8 cellular contexts compared by ENCODE assay signal in the genomic region with DNA sequence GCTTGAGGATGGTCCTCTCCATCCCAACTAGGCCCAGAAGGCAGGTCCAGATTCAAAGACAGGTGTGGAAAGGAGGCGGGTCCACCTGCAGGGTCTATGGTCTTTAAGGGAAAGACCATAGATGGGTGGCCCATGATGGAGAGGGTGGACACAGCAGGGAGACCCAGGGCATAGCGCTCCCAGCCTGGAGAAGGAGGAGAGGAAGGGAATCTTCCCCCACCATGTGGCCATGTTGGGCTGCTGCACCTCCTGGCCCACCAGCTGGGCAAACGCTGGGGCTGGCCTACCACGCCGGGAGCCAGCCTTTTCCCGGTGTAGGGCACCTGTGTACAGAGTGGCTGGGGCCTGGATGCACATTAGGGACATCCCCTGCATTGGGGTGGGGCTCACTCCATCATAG.
DNase-seq lines count a peak whose midpoint lies in the region; ATAC-seq and TF ChIP-seq lines count a peak whose summit lies in the region.

No MANE protein-coding gene starts in this region.

- H3K27me3 Mint-ChIP-seq in chondrocyte (ENCODE audit: low read depth) (peaks cover 40% of the 10 kb centered on the region), memory B cell (no peaks in the 10 kb centered on the region)

- H3K9me3 Mint-ChIP-seq in chondrocyte (ENCODE audit: low read depth) (peaks cover 3% of the 10 kb centered on the region), memory B cell (no peaks in the 10 kb centered on the region)

- H3K36me3 Mint-ChIP-seq in chondrocyte (ENCODE audit: low read depth) (peaks cover 4% of the 10 kb centered on the region), memory B cell (no peaks in the 10 kb centered on the region)

- no peak for ATAC-seq in memory B cell (ENCODE audit: low read depth)
- ATAC-seq in GM18870 (IDR thresholded peaks at IDR 0.05; ENCODE audit: unreplicated experiment), result no peak
- ATAC-seq in GM21717 (IDR thresholded peaks at IDR 0.05; ENCODE audit: unreplicated experiment), result no peak

- no peak overlapping the region for H3K27ac Mint-ChIP-seq in chondrocyte (ENCODE audit: unreplicated experiment)
- H3K27ac Mint-ChIP-seq in memory B cell, result peak overlapping the region; percentile 62

- no peak overlapping the region for H3K4me3 Mint-ChIP-seq in chondrocyte (ENCODE audit: unreplicated experiment)
- no peak overlapping the region for H3K4me3 Mint-ChIP-seq in memory B cell

- H3K4me1 Mint-ChIP-seq in chondrocyte (ENCODE audit: low read depth) (no peaks in the 10 kb centered on the region), memory B cell (peaks cover 7% of the 10 kb centered on the region)

- peak; percentile 84 for TF ChIP-seq CTCF in chondrocyte (IDR thresholded peaks at IDR 0.05)

- DNase-seq in DMS53 treated with DMSO at 0.1 percent for 48 hours (lab: John Stamatoyannopoulos, UW; ENCODE audit: unreplicated experiment) (peak; percentile 24), M059J (ENCODE audit: low read depth) (peak; percentile 22), chondrocyte (ENCODE audit: low spot score) (no peak), memory B cell (ENCODE audit: low spot score in 2 of 2) (no peak), A172 (ENCODE audit: low spot score) (no peak)
- DNase-seq in stimulated activated CD4-positive, alpha-beta T cell treated with anti-CD3 and anti-CD28 coated beads, Interleukin-2, amount 100 ng/mL, for 48 hours, result no peak

Comparison
In these comparisons a context has a peak if more than half of its experiments do, and no peak if none do; other contexts are left out.
1. DNase-seq: peak in DMS53 treated with DMSO at 0.1 percent for 48 hours (single experiment) and M059J (single experiment); none in chondrocyte (single experiment), memory B cell (0 of 2), stimulated activated CD4-positive, alpha-beta T cell treated with anti-CD3 and anti-CD28 coated beads, Interleukin-2, amount 100 ng/mL, for 48 hours (0 of 2) and A172 (single experiment).